Comparison of ENCODE assay signal across 8 cellular contexts in genomic region chr16:66270333-66270927, GRCh38.
DNase-seq lines count a peak whose midpoint lies in the region; ATAC-seq and TF ChIP-seq lines count a peak whose summit lies in the region.

No MANE protein-coding gene starts in this region.

- H3K4me1 Mint-ChIP-seq in activated CD8-positive, alpha-beta T cell treated with anti-CD3 and anti-CD28 coated beads for 36 hours (ENCODE audit: low read depth) = peaks cover 4% of the 10 kb centered on the region
- peaks cover 7 to 15% of the 10 kb centered on the region in 2 donors for H3K4me1 Mint-ChIP-seq in effector memory CD8-positive, alpha-beta T cell (ENCODE audit: low read depth in 2 of 2)

- WGBS in mesendoderm (ENCODE audit: extremely low coverage, insufficient coverage, low lambda C conversion rate) = no CpG with 5 or more reads among the region's 48 CpGs

- H3K9me3 Mint-ChIP-seq in activated CD8-positive, alpha-beta T cell treated with anti-CD3 and anti-CD28 coated beads for 36 hours = no peaks in the 10 kb centered on the region
- no peaks in the 10 kb centered on the region for H3K9me3 Mint-ChIP-seq in effector memory CD8-positive, alpha-beta T cell

- no peaks in the 10 kb centered on the region for H3K4me1 ChIP-seq in mesendoderm (ENCODE audit: control insufficient read depth, low read depth, low read length)

- CTCF ChIA-PET in activated CD8-positive, alpha-beta T cell treated with anti-CD3 and anti-CD28 coated beads for 36 hours (lab: Charles Lee) = interaction anchor here (1.1 to 1.6 kb wide), 6 partner anchors 11 to 126 kb away, joined by 3 to 5 read pairs (median 4); no protein-coding TSS in a partner anchor

- ATAC-seq in HG02973 (IDR thresholded peaks at IDR 0.05; ENCODE audit: unreplicated experiment) = peak; percentile 77
- ATAC-seq in activated CD8-positive, alpha-beta T cell treated with anti-CD3 and anti-CD28 coated beads for 36 hours = peak; percentile 68
- peak; percentile 61 for ATAC-seq in effector memory CD8-positive, alpha-beta T cell (replicated peaks)

- peak overlapping the region; percentile 1 for H3K4ac ChIP-seq in mesendoderm (ENCODE audit: low read depth, low read length)

- intact Hi-C loops in activated CD8-positive, alpha-beta T cell treated with anti-CD3 and anti-CD28 coated beads for 36 hours (cut with micrococcal nuclease) = no loop called here

- H3K23ac ChIP-seq in mesendoderm (ENCODE audit: low read length) = no peak overlapping the region

- H3K9ac ChIP-seq in mesendoderm (ENCODE audit: low read length) = peak overlapping the region; percentile 65

- H3K79me2 ChIP-seq in mesendoderm (ENCODE audit: control insufficient read depth, insufficient read depth, low read length) = no peaks in the 10 kb centered on the region

- H3K27ac ChIP-seq in mesendoderm (ENCODE audit: low read depth, low read length) = no peak overlapping the region

- H3K27me3 ChIP-seq in mesendoderm (ENCODE audit: insufficient read depth, low read length, poor library complexity) = no peaks in the 10 kb centered on the region

- H2AK5ac ChIP-seq in mesendoderm (ENCODE audit: low read length) = no peak overlapping the region

- peak overlapping the region; percentile 51 for H3K4me2 ChIP-seq in mesendoderm (ENCODE audit: low read length)

- peak overlapping the region; percentile 86 for H3K56ac ChIP-seq in mesendoderm (ENCODE audit: low read length)

- TF ChIP-seq CTCF in GM12864 (IDR thresholded peaks at IDR 0.05; ENCODE audit: low read depth, low read length, missing control alignments) = peak; percentile 89
- peak; percentile 98 for TF ChIP-seq CTCF in activated CD8-positive, alpha-beta T cell treated with anti-CD3 and anti-CD28 coated beads for 36 hours (IDR thresholded peaks at IDR 0.05)

- no peak overlapping the region for H4K8ac ChIP-seq in mesendoderm (ENCODE audit: low read depth, low read length)

- no peak overlapping the region for H3K27ac Mint-ChIP-seq in activated CD8-positive, alpha-beta T cell treated with anti-CD3 and anti-CD28 coated beads for 36 hours
- H3K27ac Mint-ChIP-seq in effector memory CD8-positive, alpha-beta T cell = no peak overlapping the region

- H2BK5ac ChIP-seq in mesendoderm (ENCODE audit: low read length) = no peak overlapping the region

- no peak overlapping the region for H3K4me3 ChIP-seq in GM12864 (ENCODE audit: low read depth, low read length)
- H3K4me3 ChIP-seq in mesendoderm (ENCODE audit: low read length) = no peak overlapping the region

- H2BK15ac ChIP-seq in mesendoderm (replicated peaks; ENCODE audit: low read depth) = no peak overlapping the region

- H3K4me3 Mint-ChIP-seq in activated CD8-positive, alpha-beta T cell treated with anti-CD3 and anti-CD28 coated beads for 36 hours = no peak overlapping the region
- peak overlapping the region in 1 of 2 donors; percentile 27 for H3K4me3 Mint-ChIP-seq in effector memory CD8-positive, alpha-beta T cell

- H3K18ac ChIP-seq in mesendoderm (ENCODE audit: low read length) = peak overlapping the region; percentile 1

- peak overlapping the region; percentile 34 for H2BK120ac ChIP-seq in mesendoderm (ENCODE audit: low read depth, low read length)

- POLR2A ChIA-PET in activated CD8-positive, alpha-beta T cell treated with anti-CD3 and anti-CD28 coated beads for 36 hours (lab: Charles Lee) = no interaction called here

- H3K36me3 ChIP-seq in mesendoderm (ENCODE audit: control insufficient read depth, insufficient read depth, low read length) = no peaks in the 10 kb centered on the region

- H4K5ac ChIP-seq in mesendoderm (ENCODE audit: low read length) = no peak overlapping the region

- H3K36me3 Mint-ChIP-seq in activated CD8-positive, alpha-beta T cell treated with anti-CD3 and anti-CD28 coated beads for 36 hours (ENCODE audit: low read depth) = no peaks in the 10 kb centered on the region
- H3K36me3 Mint-ChIP-seq in effector memory CD8-positive, alpha-beta T cell (ENCODE audit: insufficient read depth) = peaks cover 6% of the 10 kb centered on the region

- H3K27me3 Mint-ChIP-seq in activated CD8-positive, alpha-beta T cell treated with anti-CD3 and anti-CD28 coated beads for 36 hours = peaks cover 21% of the 10 kb centered on the region
- peaks cover 62 to 95% of the 10 kb centered on the region in 2 donors for H3K27me3 Mint-ChIP-seq in effector memory CD8-positive, alpha-beta T cell

- H3K79me1 ChIP-seq in mesendoderm (ENCODE audit: low read length) = no peaks in the 10 kb centered on the region

- DNase-seq in GM12864 (ENCODE audit: low read depth) (no peak), NCI-H524 treated with DMSO at 0.1 percent for 48 hours (lab: John Stamatoyannopoulos, UW) (peak; percentile 60), mesendoderm (peak; percentile 91), amniotic stem cell (lab: John Stamatoyannopoulos, UW) (no peak)
- peak; percentile 63 for DNase-seq in activated CD8-positive, alpha-beta T cell treated with anti-CD3 and anti-CD28 coated beads for 36 hours
- DNase-seq in effector memory CD8-positive, alpha-beta T cell = peak; percentile 31 to 45 (median 42)
- peak; percentile 43 for DNase-seq in stimulated activated CD8-positive, alpha-beta memory T cell treated with anti-CD3 and anti-CD28 coated beads, Interleukin-4, amount 100 ng/mL, for 24 hours (ENCODE audit: low read depth)

Comparison
In these comparisons a context has a peak if more than half of its experiments do, and no peak if none do; other contexts are left out.
1. DNase-seq: peak in NCI-H524 treated with DMSO at 0.1 percent for 48 hours (single experiment), activated CD8-positive, alpha-beta T cell treated with anti-CD3 and anti-CD28 coated beads for 36 hours (single experiment), effector memory CD8-positive, alpha-beta T cell (3 of 3), mesendoderm (single experiment) and stimulated activated CD8-positive, alpha-beta memory T cell treated with anti-CD3 and anti-CD28 coated beads, Interleukin-4, amount 100 ng/mL, for 24 hours (single experiment); none in GM12864 (single experiment) and amniotic stem cell (single experiment).
2. Peak in every context shown above with its lines, with median percentiles within 50 percentile points of each other: ATAC-seq.